Comparison of ENCODE assay signal across 1 cellular context in the genomic region with DNA sequence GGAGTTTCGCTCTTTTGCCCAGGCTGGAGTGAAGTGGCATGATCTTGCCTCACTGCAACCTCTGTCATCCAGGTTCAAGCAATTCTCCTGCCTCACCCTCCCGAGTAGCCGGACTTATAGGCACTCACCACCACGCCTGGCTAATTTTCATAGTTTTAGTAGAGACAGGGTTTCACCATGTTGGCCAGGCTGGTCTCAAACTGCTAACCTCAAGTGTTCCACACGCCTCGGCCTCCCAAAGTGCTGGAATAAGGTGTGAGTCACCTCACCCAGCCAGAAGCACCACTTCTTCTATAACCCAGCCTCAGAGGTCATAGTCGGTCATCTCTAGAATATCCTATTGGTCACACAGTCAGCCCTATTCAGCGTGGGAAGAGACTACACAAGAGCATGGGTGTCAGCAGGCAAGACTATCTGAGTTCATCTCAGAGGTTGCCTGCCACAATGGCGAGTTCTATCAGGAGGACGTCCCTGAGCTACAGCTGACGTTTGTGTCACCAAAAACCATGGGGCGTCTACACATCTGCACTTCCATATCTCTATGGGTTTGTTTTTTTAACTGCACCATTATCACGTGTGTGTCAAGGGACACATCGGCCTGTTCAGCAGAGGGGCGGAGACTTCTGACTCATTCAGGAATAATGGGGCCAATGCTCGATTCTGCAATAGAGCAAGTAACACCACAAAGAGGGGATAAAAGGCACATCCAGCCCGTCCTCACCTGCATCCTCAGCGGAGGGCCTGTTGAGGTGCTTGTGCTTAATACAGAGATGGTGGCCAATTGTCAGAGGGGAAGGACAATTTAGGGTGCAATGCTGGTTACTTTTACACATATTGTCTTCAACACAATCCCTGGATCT.
TF ChIP-seq lines count a peak whose summit lies in the region.

No MANE protein-coding gene starts in this region.

TF ChIP-seq in K562, 482 proteins besides CTCF, POLR2A, EP300 and RAD21 (continued from another document and continues in another):
- TF ChIP-seq ZNF407 (IDR thresholded peaks at IDR 0.05; ENCODE audit: low read depth) (peak; percentile 59; the same call in 1 of the 2 replicates), GTF2B (IDR thresholded peaks at IDR 0.05; ENCODE audit: extremely low read depth, insufficient read length) (no peak), PCBP2 (IDR thresholded peaks at IDR 0.05; ENCODE audit: low read depth, low read length, poor library complexity, severe bottlenecking) (no peak), CREB3 (tag; conservative IDR thresholded peaks at IDR 0.05; ENCODE audit: low read depth) (peak; percentile 82), DACH1 (IDR thresholded peaks at IDR 0.05; ENCODE audit: partially characterized antibody) (peak; percentile 94), MCM2 (IDR thresholded peaks at IDR 0.05; ENCODE audit: low read depth) (no peak), NUFIP1 (IDR thresholded peaks at IDR 0.05; ENCODE audit: partially characterized antibody) (no peak), NBN (IDR thresholded peaks at IDR 0.05; ENCODE audit: low read depth) (peak; percentile 92), ZNF282 (CRISPR knock-in tag; IDR thresholded peaks at IDR 0.05) (no peak), LEF1 (IDR thresholded peaks at IDR 0.05) (peak; percentile 94; the same call in 1 of the 2 replicates), MCM7 (IDR thresholded peaks at IDR 0.05) (no peak), TEAD2 (tag; IDR thresholded peaks at IDR 0.05) (peak; percentile 65; the same call in 1 of the 2 replicates), FOXA1 (IDR thresholded peaks at IDR 0.05; ENCODE audit: borderline replicate concordance) (no peak), NFE2L1 (tag; IDR thresholded peaks at IDR 0.05; ENCODE audit: borderline replicate concordance, low read depth) (no peak), EZH2 (IDR thresholded peaks at IDR 0.05; ENCODE audit: borderline replicate concordance, low read depth, low read length) (no peak), TCFL5 (CRISPR knock-in tag; conservative IDR thresholded peaks at IDR 0.05) (no peak; the same call in 1 of the 2 replicates), HBP1 (CRISPR knock-in tag; IDR thresholded peaks at IDR 0.05) (no peak), SMARCA5 (IDR thresholded peaks at IDR 0.05) (peak; percentile 94), ZNF639 (CRISPR knock-in tag; conservative IDR thresholded peaks at IDR 0.05 in 1 of 2, IDR thresholded peaks at IDR 0.05 in 1 of 2) (peak in 1 of 2 experiments; percentile 87; a peak in 2 of 4 replicates), RERE (CRISPR knock-in tag; IDR thresholded peaks at IDR 0.05; ENCODE audit: borderline replicate concordance) (no peak), ARID3B (CRISPR knock-in tag; IDR thresholded peaks at IDR 0.05; ENCODE audit: borderline replicate concordance) (no peak), SMC3 (conservative IDR thresholded peaks at IDR 0.05; ENCODE audit: insufficient read depth, low read depth, low read length) (no peak)
- TF ChIP-seq, protein P1, sequence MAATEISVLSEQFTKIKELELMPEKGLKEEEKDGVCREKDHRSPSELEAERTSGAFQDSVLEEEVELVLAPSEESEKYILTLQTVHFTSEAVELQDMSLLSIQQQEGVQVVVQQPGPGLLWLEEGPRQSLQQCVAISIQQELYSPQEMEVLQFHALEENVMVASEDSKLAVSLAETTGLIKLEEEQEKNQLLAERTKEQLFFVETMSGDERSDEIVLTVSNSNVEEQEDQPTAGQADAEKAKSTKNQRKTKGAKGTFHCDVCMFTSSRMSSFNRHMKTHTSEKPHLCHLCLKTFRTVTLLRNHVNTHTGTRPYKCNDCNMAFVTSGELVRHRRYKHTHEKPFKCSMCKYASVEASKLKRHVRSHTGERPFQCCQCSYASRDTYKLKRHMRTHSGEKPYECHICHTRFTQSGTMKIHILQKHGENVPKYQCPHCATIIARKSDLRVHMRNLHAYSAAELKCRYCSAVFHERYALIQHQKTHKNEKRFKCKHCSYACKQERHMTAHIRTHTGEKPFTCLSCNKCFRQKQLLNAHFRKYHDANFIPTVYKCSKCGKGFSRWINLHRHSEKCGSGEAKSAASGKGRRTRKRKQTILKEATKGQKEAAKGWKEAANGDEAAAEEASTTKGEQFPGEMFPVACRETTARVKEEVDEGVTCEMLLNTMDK (IDR thresholded peaks at IDR 0.05; ENCODE audit: borderline replicate concordance, insufficient read depth, low read depth, low read length, poor library complexity, severe bottlenecking), result no peak
